Comparison of ENCODE assay signal across 16 cellular contexts in genomic region chr5:10588779-10589447, GRCh38. TPM values are rescaled to one million over a fixed set of nuclear protein-coding genes. Genes with fewer than 3 reads are reported as not detected.
DNase-seq lines count a peak whose midpoint lies in the region; ATAC-seq, FAIRE-seq and TF ChIP-seq lines count a peak whose summit lies in the region.
"Had no signal": no experiment of that assay in that cellular context is flagged by ENCODE, and none has a peak within 500 bp of the region (broad histone marks: within the 10 kb centered on the region; RNA-seq: fewer than 3 reads in every experiment).

No MANE protein-coding gene starts in this region.

- WGBS in K562 (ENCODE audit: insufficient coverage, low coverage, missing lambda C conversion rate), result 2% methylated on average over 11 of the region's 11 CpGs

- no TSS peak for BruUV-seq in K562 (replicated peaks; lab: Mats Ljungman, UMichigan)

- H4K20me1 ChIP-seq in K562 (replicated peaks; ENCODE audit: control insufficient read depth, insufficient read depth, low read length), result no peaks in the 10 kb centered on the region

- H3K9me3 Mint-ChIP-seq in activated naive CD4-positive, alpha-beta T cell treated with anti-CD3 and anti-CD28 coated beads, Interleukin-2, amount 10 ng/mL, durations not matched to agents 7 days and 5 days, result peaks cover 4% of the 10 kb centered on the region
- H3K9me3 Mint-ChIP-seq: dendritic cell treated with granulocyte-macrophage colony-stimulating factor and Interleukin-4, amounts not matched to agents 40 ng/mL and 50 ng/mL, for 4 days had no signal

- POLR2A ChIA-PET in K562 (lab: Yijun Ruan, JAX), result interaction anchor here (0.7 to 1.4 kb wide), 7 partner anchors 11 to 28 kb away, joined by 3 to 10 read pairs (median 5); no protein-coding TSS in a partner anchor

- H3K27ac ChIP-seq in cardiac muscle cell, result peak overlapping the region; percentile 56
- H3K27ac ChIP-seq in K562 (ENCODE audit: extremely low read depth, low read depth, low read length), result peak overlapping the region; percentile 72
- H3K27ac ChIP-seq in upper lobe of right lung, result no peak overlapping the region
- H3K27ac ChIP-seq in ascending aorta, result no peak overlapping the region
- H3K27ac ChIP-seq: parathyroid adenoma had no signal

- DNase-seq in cardiac muscle cell (ENCODE audit: low read depth in 1 of 2, low spot score in 1 of 2), result no peak
- DNase-seq in Right ventricle myocardium inferior (ENCODE audit: missing footprints), result no peak
- DNase-seq in KBM-7, result peak; percentile 93
- DNase-seq in K562 (ENCODE audit: extremely low read depth in 1 of 4, low spot score in 3 of 4), result peak; percentile 98 to 99 (median 98)
- DNase-seq in upper lobe of right lung, result no peak
- DNase-seq in SW480 (ENCODE audit: low spot score), result no peak
- DNase-seq in activated naive CD4-positive, alpha-beta T cell treated with anti-CD3 and anti-CD28 coated beads, Interleukin-2, amount 10 ng/mL, durations not matched to agents 7 days and 5 days, result no peak
- no peak for DNase-seq in ascending aorta (ENCODE audit: low spot score in 2 of 2)
- DNase-seq: ACHN; activated CD4-positive, alpha-beta memory T cell treated with anti-CD3 and anti-CD28 coated beads for 36 hours; activated naive CD8-positive, alpha-beta T cell treated with anti-CD3 and anti-CD28 coated beads for 36 hours; EL; foreskin keratinocyte; stimulated activated CD4-positive, alpha-beta T cell treated with anti-CD3 and anti-CD28 coated beads, Interleukin-1b, Interleukin-23, amount 100 ng/mL, for 48 hours had no signal

- TF ChIP-seq POLR2A in K562 (conservative IDR thresholded peaks at IDR 0.05), result no peak

- peak; percentile 98 for TF ChIP-seq EP300 in K562 (IDR thresholded peaks at IDR 0.05; ENCODE audit: low read length)

- FAIRE-seq in K562 (lab: Jason Lieb, UNC), result peak; percentile 99

- no peaks in the 10 kb centered on the region for H3K79me2 ChIP-seq in K562 (ENCODE audit: control insufficient read depth, insufficient read depth, low read length)
- H3K79me2 ChIP-seq: parathyroid adenoma had no signal

- H3K27me3 Mint-ChIP-seq in activated naive CD4-positive, alpha-beta T cell treated with anti-CD3 and anti-CD28 coated beads, Interleukin-2, amount 10 ng/mL, durations not matched to agents 7 days and 5 days, result peaks cover 27% of the 10 kb centered on the region

- peak overlapping the region; percentile 29; the same call in 1 of the 2 replicates for H2AFZ ChIP-seq in K562 (ENCODE audit: low read depth, low read length)
- H2AFZ ChIP-seq: parathyroid adenoma had no signal

- H3K4me3 ChIP-seq in cardiac muscle cell (no peak overlapping the region), K562 (no peak overlapping the region; the same call in 1 of the 2 replicates), upper lobe of right lung (no peak overlapping the region), ascending aorta (no peak overlapping the region)

- no peak for ATAC-seq in Right ventricle myocardium inferior
- ATAC-seq in K562, result peak; percentile 92
- ATAC-seq in upper lobe of right lung, result peak; percentile 40
- ATAC-seq: foreskin keratinocyte had no signal

- peaks cover 13% of the 10 kb centered on the region for H3K4me1 ChIP-seq in cardiac muscle cell (ENCODE audit: low read depth)
- H3K4me1 ChIP-seq in K562 (replicated peaks in 1 of 2; ENCODE audit: control insufficient read depth in 2 of 2, insufficient read depth in 2 of 2, low read length in 2 of 2), result peaks cover 33 to 35% of the 10 kb centered on the region in 2 experiments
- H3K4me1 ChIP-seq in upper lobe of right lung, result no peaks in the 10 kb centered on the region
- H3K4me1 ChIP-seq in ascending aorta, result peaks cover 0 to under 1% of the 10 kb centered on the region in 2 donors
- H3K4me1 ChIP-seq: foreskin keratinocyte, parathyroid adenoma had no signal

- no peak overlapping the region for H3K27ac Mint-ChIP-seq in activated naive CD4-positive, alpha-beta T cell treated with anti-CD3 and anti-CD28 coated beads, Interleukin-2, amount 10 ng/mL, durations not matched to agents 7 days and 5 days
- H3K27ac Mint-ChIP-seq: activated CD4-positive, alpha-beta memory T cell treated with anti-CD3 and anti-CD28 coated beads for 36 hours; activated naive CD8-positive, alpha-beta T cell treated with anti-CD3 and anti-CD28 coated beads for 36 hours; dendritic cell treated with granulocyte-macrophage colony-stimulating factor and Interleukin-4, amounts not matched to agents 40 ng/mL and 50 ng/mL, for 4 days had no signal

- no peak overlapping the region for H3K4me3 Mint-ChIP-seq in activated naive CD4-positive, alpha-beta T cell treated with anti-CD3 and anti-CD28 coated beads, Interleukin-2, amount 10 ng/mL, durations not matched to agents 7 days and 5 days
- H3K4me3 Mint-ChIP-seq: activated CD4-positive, alpha-beta memory T cell treated with anti-CD3 and anti-CD28 coated beads for 36 hours; activated naive CD8-positive, alpha-beta T cell treated with anti-CD3 and anti-CD28 coated beads for 36 hours; dendritic cell treated with granulocyte-macrophage colony-stimulating factor and Interleukin-4, amounts not matched to agents 40 ng/mL and 50 ng/mL, for 4 days had no signal

- H3K4me1 Mint-ChIP-seq in activated naive CD4-positive, alpha-beta T cell treated with anti-CD3 and anti-CD28 coated beads, Interleukin-2, amount 10 ng/mL, durations not matched to agents 7 days and 5 days, result peaks cover 9% of the 10 kb centered on the region

- intact Hi-C loops in Right ventricle myocardium inferior (cut with DNase I) (no loop called here), K562 (cut with micrococcal nuclease) (loop anchor here (2.0 kb wide), 1 partner anchor 84 kb away; no protein-coding TSS in a partner anchor), upper lobe of right lung (cut with DNase I) (no loop called here), ascending aorta (cut with DNase I) (no loop called here)

- H3K4me2 ChIP-seq in K562 (ENCODE audit: insufficient read depth, low read length), result peak overlapping the region; percentile 76

- CTCF ChIA-PET in K562 (lab: Yijun Ruan, JAX; ENCODE audit: low intra/inter-chr PET ratio), result no interaction called here
- CTCF ChIA-PET in activated naive CD4-positive, alpha-beta T cell treated with anti-CD3 and anti-CD28 coated beads, Interleukin-2, amount 10 ng/mL, durations not matched to agents 7 days and 5 days (lab: Charles Lee), result no interaction called here

- TF ChIP-seq CTCF in cardiac muscle cell (IDR thresholded peaks at IDR 0.05; ENCODE audit: low read depth, low read length), result no peak
- peak in 2 of 3 experiments; percentile 7 to 13; a peak in 1 of 6 replicates for TF ChIP-seq CTCF in K562 (IDR thresholded peaks at IDR 0.05 in 2 of 3, conservative IDR thresholded peaks at IDR 0.05 in 1 of 3; ENCODE audit: insufficient read depth in 2 of 3, low read depth in 1 of 3, low read length in 3 of 3)
- no peak for TF ChIP-seq CTCF in upper lobe of right lung (IDR thresholded peaks at IDR 0.05)
- no peak for TF ChIP-seq CTCF in ascending aorta (IDR thresholded peaks at IDR 0.05)

- H3K36me3 ChIP-seq in cardiac muscle cell (no peaks in the 10 kb centered on the region), K562 (ENCODE audit: control insufficient read depth, insufficient read depth, low read length) (no peaks in the 10 kb centered on the region), upper lobe of right lung (no peaks in the 10 kb centered on the region), ascending aorta (no peaks in the 10 kb centered on the region)

- peaks cover 1% of the 10 kb centered on the region for H3K36me3 Mint-ChIP-seq in activated naive CD4-positive, alpha-beta T cell treated with anti-CD3 and anti-CD28 coated beads, Interleukin-2, amount 10 ng/mL, durations not matched to agents 7 days and 5 days

- in situ Hi-C loops in KBM-7 (cut with MboI; ENCODE audit: low pct_unique_long_range_greater_than_20kb, low sequenced_read_pairs) (no loop called here), K562 (cut with MboI) (no loop called here)

- H3K9me1 ChIP-seq in K562 (ENCODE audit: control insufficient read depth, insufficient read depth, low read length), result peaks cover 3% of the 10 kb centered on the region

- TF ChIP-seq RAD21 in K562 (CRISPR knock-in tag; conservative IDR thresholded peaks at IDR 0.05 in 1 of 2, IDR thresholded peaks at IDR 0.05 in 1 of 2), result peak; percentile 5 to 40; a peak in 3 of 4 replicates

- no peaks in the 10 kb centered on the region for H3K9me3 ChIP-seq in cardiac muscle cell (ENCODE audit: low read depth)
- no peaks in the 10 kb centered on the region for H3K9me3 ChIP-seq in K562 (replicated peaks; ENCODE audit: control insufficient read depth, insufficient read depth, low read depth, low read length)
- no peaks in the 10 kb centered on the region for H3K9me3 ChIP-seq in upper lobe of right lung
- no peaks in the 10 kb centered on the region for H3K9me3 ChIP-seq in ascending aorta

- H3K27me3 ChIP-seq in cardiac muscle cell (no peaks in the 10 kb centered on the region), K562 (ENCODE audit: control insufficient read depth in 2 of 2, insufficient read depth in 2 of 2, low read length in 2 of 2) (no peaks in the 10 kb centered on the region), upper lobe of right lung (no peaks in the 10 kb centered on the region), ascending aorta (no peaks in the 10 kb centered on the region)
- H3K27me3 ChIP-seq: foreskin keratinocyte had no signal

- H3K9ac ChIP-seq in K562 (ENCODE audit: insufficient read depth in 1 of 2, low read depth in 2 of 2, low read length in 2 of 2), result peak overlapping the region in 1 of 2 experiments; percentile 40; a peak in 3 of 4 replicates
- H3K9ac ChIP-seq: parathyroid adenoma had no signal

RNA-seq across cellular contexts. Expression of gene ANKRD33B, which starts 25.0 kb away (rescaled TPM):
- 6.4 and 14.8 TPM in 2 replicates for total RNA-seq in cardiac muscle cell
- polyA plus RNA-seq in cardiac muscle cell, result 5.7 and 11.8 TPM in 2 replicates
- 4.1 TPM for total RNA-seq in Right ventricle myocardium inferior
- 1.3 and 1.7 TPM in 2 replicates for total RNA-seq in K562 (2011; cell fraction: chromatin; rRNA removed; ENCODE audit: low replicate concordance)
- total RNA-seq in K562 (2011; cell fraction: nucleolus; rRNA removed), result 1.5 and 1.6 TPM in 2 replicates
- 1.5 and 1.7 TPM in 2 replicates for total RNA-seq in K562 (2011; cell fraction: nucleoplasm; rRNA removed)
- 0.45 and 0.53 TPM in 2 replicates for total RNA-seq in K562 (2014; rRNA removed)
- total RNA-seq in K562 (2014; rRNA removed; fragmentation: Illumina TruSeq; extraction: Trizol), result 0.38 and 0.40 TPM in 2 replicates
- total RNA-seq in K562 (2015; rRNA removed; fragmentation: Illumina TruSeq; extraction: Trizol), result 1.5 TPM in 2 replicates
- 1.3 and 1.7 TPM in 2 replicates for total RNA-seq in K562 (2021)
- polyA plus RNA-seq in K562 (2011; rRNA removed), result 0.08 and 0.17 TPM in 2 replicates
- polyA plus RNA-seq in K562 (2011; cell fraction: cytosol; rRNA removed), result 0.15 and 0.21 TPM in 2 replicates
- 0.24 and 0.44 TPM in 2 replicates for polyA plus RNA-seq in K562 (2011; cell fraction: nucleus; rRNA removed)
- 1.5 and 3.9 TPM in 2 replicates for polyA plus RNA-seq in K562 (2012)
- 0.43 and 0.54 TPM in 2 replicates for polyA plus RNA-seq in K562 (2014; fragmentation: Illumina TruSeq; extraction: Trizol)
- under 1 TPM; 0.10 to 0.17 TPM for polyA plus RNA-seq in K562 (2014; fragmentation: Nextera tagmentation; extraction: Ambion mirVana)
- polyA plus RNA-seq in K562 (2014; rRNA removed), result 0.16 and 0.33 TPM in 2 replicates
- polyA minus RNA-seq in K562 (2011; rRNA and poly(A)+ RNA removed), result 0.36 and 0.67 TPM in 2 replicates
- polyA minus RNA-seq in K562 (2011; cell fraction: cytosol; rRNA and poly(A)+ RNA removed), result 0.36 and 1.2 TPM in 2 replicates
- polyA minus RNA-seq in K562 (2011; cell fraction: nucleus; rRNA and poly(A)+ RNA removed), result 0.78 and 0.81 TPM in 2 replicates
- total RNA-seq in upper lobe of right lung, result 6.1 TPM
- total RNA-seq in ascending aorta, result 7.2 TPM

Comparison
In these comparisons a context has a peak if more than half of its experiments do, and no peak if none do; other contexts are left out.
1. DNase-seq: peak in KBM-7 (single experiment) and K562 (4 of 4); none in cardiac muscle cell (0 of 2), Right ventricle myocardium inferior (single experiment), upper lobe of right lung (single experiment), SW480 (single experiment), activated naive CD4-positive, alpha-beta T cell treated with anti-CD3 and anti-CD28 coated beads, Interleukin-2, amount 10 ng/mL, durations not matched to agents 7 days and 5 days (single experiment) and ascending aorta (0 of 2).
2. H3K27ac ChIP-seq: peak in cardiac muscle cell (single experiment) and K562 (single experiment); none in upper lobe of right lung (single experiment) and ascending aorta (0 of 2).
3. CTCF ChIP-seq: peak in K562 (2 of 3); none in cardiac muscle cell (single experiment), upper lobe of right lung (single experiment) and ascending aorta (0 of 3).